In genomic region chr22:37032535-37033460, GRCh38 we compare ENCODE assay signal across 8 cellular contexts. TPM values are rescaled to one million over a fixed set of nuclear protein-coding genes. Genes with fewer than 3 reads are reported as not detected.
DNase-seq lines count a peak whose midpoint lies in the region; ATAC-seq and TF ChIP-seq lines count a peak whose summit lies in the region.

No MANE protein-coding gene starts in this region.

- H3K27me3 ChIP-seq in GM23338 (ENCODE audit: insufficient read depth), result no peaks in the 10 kb centered on the region
- no peaks in the 10 kb centered on the region for H3K27me3 ChIP-seq in Panc1 (ENCODE audit: control insufficient read depth, insufficient read depth, low read length)
- no peaks in the 10 kb centered on the region for H3K27me3 ChIP-seq in prostate gland (replicated peaks; ENCODE audit: insufficient read depth)
- peaks cover 0 to 34% (median 2%) of the 10 kb centered on the region in 4 donors for H3K27me3 ChIP-seq in esophagus muscularis mucosa

- H3K9me2 ChIP-seq in GM23338 (ENCODE audit: insufficient read depth), result no peaks in the 10 kb centered on the region

- H3K9me3 ChIP-seq in Panc1 (ENCODE audit: control insufficient read depth, insufficient read depth, low read depth, low read length) (no peaks in the 10 kb centered on the region), prostate gland (no peaks in the 10 kb centered on the region), esophagus muscularis mucosa (no peaks in the 10 kb centered on the region)

- H2AFZ ChIP-seq in GM23338, result no peak overlapping the region

- 0 out of 2 replicates have a peak, but pooled peaks cover 7% of the 10 kb centered on the region for H3F3A ChIP-seq in GM23338 (replicated peaks; ENCODE audit: low read depth)

- TF ChIP-seq POLR2A in prostate gland (IDR thresholded peaks at IDR 0.05) (no peak), esophagus muscularis mucosa (IDR thresholded peaks at IDR 0.05; ENCODE audit: low read depth) (no peak)

- H3K27ac ChIP-seq in GM23338 (ENCODE audit: low read depth) (no peak overlapping the region), Panc1 (ENCODE audit: low read length) (no peak overlapping the region), prostate gland (peak overlapping the region in 1 of 2 donors; percentile 64), esophagus muscularis mucosa (replicated peaks in 1 of 4) (no peak overlapping the region)

- POLR2A ChIA-PET in Panc1 (lab: Charles Lee), result no interaction called here

- peaks cover 36% of the 10 kb centered on the region for H3K4me1 Mint-ChIP-seq in GM23338

- H3K4me2 ChIP-seq in GM23338, result no peak overlapping the region

- H3K4me1 ChIP-seq in GM23338 (ENCODE audit: insufficient read depth) (peaks cover 14% of the 10 kb centered on the region; the same call in 1 of the 2 replicates), Panc1 (ENCODE audit: control insufficient read depth, insufficient read depth, low read length) (peaks cover 4% of the 10 kb centered on the region; the same call in 1 of the 2 replicates), prostate gland (replicated peaks) (no peaks in the 10 kb centered on the region), esophagus muscularis mucosa (no peaks in the 10 kb centered on the region)

- H4K20me1 ChIP-seq in GM23338 (replicated peaks; ENCODE audit: insufficient read depth), result peaks cover 1% of the 10 kb centered on the region

- TF ChIP-seq CTCF in GM23338 (conservative IDR thresholded peaks at IDR 0.05; ENCODE audit: low read depth in 2 of 2), result no peak
- TF ChIP-seq CTCF in Panc1 (IDR thresholded peaks at IDR 0.05), result no peak
- TF ChIP-seq CTCF in prostate gland (IDR thresholded peaks at IDR 0.05), result no peak
- no peak for TF ChIP-seq CTCF in esophagus muscularis mucosa (IDR thresholded peaks at IDR 0.05)

- intact Hi-C loops in Panc1 (cut with micrococcal nuclease; ENCODE audit: unreplicated experiment) (no loop called here), prostate gland (cut with DNase I) (no loop called here), esophagus muscularis mucosa (cut with DNase I) (no loop called here)

- no peak for TF ChIP-seq EP300 in esophagus muscularis mucosa (IDR thresholded peaks at IDR 0.05)

- peaks cover 11% of the 10 kb centered on the region for H3K27me3 Mint-ChIP-seq in GM23338 (ENCODE audit: insufficient read depth, low read depth, poor library complexity)

- ATAC-seq in GM23338 (peak; percentile 29; the same call in 2 of the 3 replicates), Panc1 (peak; percentile 40; the same call in 1 of the 2 replicates), HG03565 (IDR thresholded peaks at IDR 0.05; ENCODE audit: unreplicated experiment) (no peak), HG03354 (IDR thresholded peaks at IDR 0.05; ENCODE audit: poor library complexity, severe bottlenecking, unreplicated experiment) (no peak)

- in situ Hi-C loops in Panc1 (cut with HindIII; ENCODE audit: low pct_unique_long_range_greater_than_20kb, low sequenced_read_pairs), result no loop called here

- no peaks in the 10 kb centered on the region for H3K79me2 ChIP-seq in GM23338 (replicated peaks; ENCODE audit: insufficient read depth)

- no TSS peak for BruUV-seq in Panc1 (replicated peaks; lab: Mats Ljungman, UMichigan)

- peaks cover 9% of the 10 kb centered on the region; the same call in 2 of the 3 replicates for H3K36me3 Mint-ChIP-seq in GM23338 (ENCODE audit: low read depth)

- peaks cover under 1% of the 10 kb centered on the region; the same call in 1 of the 2 replicates for H3K36me3 ChIP-seq in GM23338 (ENCODE audit: insufficient read depth)
- no peaks in the 10 kb centered on the region for H3K36me3 ChIP-seq in Panc1 (ENCODE audit: control insufficient read depth, insufficient read depth, low read length)
- peaks cover 0 to 5% of the 10 kb centered on the region in 2 donors for H3K36me3 ChIP-seq in prostate gland
- H3K36me3 ChIP-seq in esophagus muscularis mucosa, result peaks cover 13 to 29% (median 17%) of the 10 kb centered on the region in 4 donors

- peak overlapping the region; percentile 32; the same call in 1 of the 2 replicates for H3K27ac Mint-ChIP-seq in GM23338

- CTCF ChIA-PET in Panc1 (lab: Charles Lee), result no interaction called here

- H3K4me3 Mint-ChIP-seq in GM23338, result no peak overlapping the region

- DNase-seq in GM23338 (ENCODE audit: low spot score) (peak; percentile 54), Panc1 (ENCODE audit: low read depth, low spot score) (no peak), fibroblast of the conjunctiva (ENCODE audit: low read depth) (peak; percentile 51), prostate gland (ENCODE audit: low spot score) (peak; percentile 76), inferior parietal cortex (ENCODE audit: extremely low spot score) (no peak), esophagus muscularis mucosa (ENCODE audit: extremely low spot score) (no peak)

- H3K4me3 ChIP-seq in GM23338, result no peak overlapping the region
- H3K4me3 ChIP-seq in Panc1 (ENCODE audit: low read depth in 2 of 2, low read length in 2 of 2), result no peak overlapping the region
- H3K4me3 ChIP-seq in prostate gland, result no peak overlapping the region
- H3K4me3 ChIP-seq in esophagus muscularis mucosa, result no peak overlapping the region

- WGBS in prostate gland, result 34% methylated on average over 18 of the region's 18 CpGs
- 62% methylated on average over 18 of the region's 18 CpGs for WGBS in esophagus muscularis mucosa

- no peaks in the 10 kb centered on the region for H3K9me3 Mint-ChIP-seq in GM23338

TF ChIP-seq in GM23338, 12 proteins besides CTCF, POLR2A, EP300 and RAD21 (continues in another document):
- TF ChIP-seq STAT1 (IDR thresholded peaks at IDR 0.05; ENCODE audit: unreplicated experiment) (no peak), NANOG (IDR thresholded peaks at IDR 0.05; ENCODE audit: borderline replicate concordance) (no peak), ZNF114 (CRISPR knock-in tag; IDR thresholded peaks at IDR 0.05) (no peak), POLR2AphosphoS5 (IDR thresholded peaks at IDR 0.05; ENCODE audit: low read depth) (no peak), CREB1 (CRISPR knock-in tag; IDR thresholded peaks at IDR 0.05; ENCODE audit: low read depth) (no peak), EZH2phosphoT487 (IDR thresholded peaks at IDR 0.05; ENCODE audit: unreplicated experiment) (no peak), ZNF331 (CRISPR knock-in tag; IDR thresholded peaks at IDR 0.05; ENCODE audit: low read depth) (no peak), REST (IDR thresholded peaks at IDR 0.05; ENCODE audit: unreplicated experiment) (no peak), JUNB (IDR thresholded peaks at IDR 0.05; ENCODE audit: unreplicated experiment) (no peak)

RNA-seq across cellular contexts. Expression of gene MPST, which starts 13.3 kb away (rescaled TPM):
- 121 and 158 TPM in 2 replicates for total RNA-seq in GM23338 (2014; rRNA removed; shearing (Covaris generic))
- polyA plus RNA-seq in GM23338 (2016; fragmentation: Nextera tagmentation; extraction: Ambion mirVana), result 85.5 and 86.2 TPM in 2 replicates
- 31.4 TPM for total RNA-seq in Panc1 (2021; ENCODE audit: unreplicated experiment)
- 52.1 TPM for polyA plus RNA-seq in Panc1 (2012; ENCODE audit: insufficient read length)
- 100 to 1,000 TPM; 136 to 192 TPM for total RNA-seq in prostate gland
- total RNA-seq in esophagus muscularis mucosa, result 100 to 1,000 TPM; 124 to 205 (median 169) TPM

RNA-seq across cellular contexts. Expression of gene TST, which starts 13.6 kb away (rescaled TPM):
- 32.4 and 32.7 TPM in 2 replicates for total RNA-seq in GM23338 (2014; rRNA removed; shearing (Covaris generic))
- polyA plus RNA-seq in GM23338 (2016; fragmentation: Nextera tagmentation; extraction: Ambion mirVana), result 14.6 and 16.3 TPM in 2 replicates
- total RNA-seq in Panc1 (2021; ENCODE audit: unreplicated experiment) (15.9 TPM), prostate gland (10 to 100 TPM; 38.1 to 58.1 TPM), esophagus muscularis mucosa (10 to 100 TPM; 27.0 to 44.8 (median 38.6) TPM)
- polyA plus RNA-seq in Panc1 (2012; ENCODE audit: insufficient read length), result 19.5 TPM

RNA-seq across cellular contexts. Expression of gene KCTD17, which starts 18.7 kb away (rescaled TPM):
- total RNA-seq in GM23338 (2014; rRNA removed; shearing (Covaris generic)), result 26.9 and 35.0 TPM in 2 replicates
- polyA plus RNA-seq in GM23338 (2016; fragmentation: Nextera tagmentation; extraction: Ambion mirVana), result 21.2 and 25.1 TPM in 2 replicates
- total RNA-seq in Panc1 (2021; ENCODE audit: unreplicated experiment), result 32.7 TPM
- 53.2 TPM for polyA plus RNA-seq in Panc1 (2012; ENCODE audit: insufficient read length)
- 10 to 100 TPM in 1 of 2 donors, 1 to 10 TPM in 1; 7.8 to 32.4 TPM for total RNA-seq in prostate gland
- total RNA-seq in esophagus muscularis mucosa, result 10 to 100 TPM; 17.9 to 35.8 (median 28.7) TPM

Comparison
In these comparisons a context has a peak if more than half of its experiments do, and no peak if none do; other contexts are left out.
1. ATAC-seq: peak in GM23338 (single experiment) and Panc1 (single experiment); none in HG03565 (single experiment) and HG03354 (single experiment).
2. DNase-seq: peak in GM23338 (single experiment), fibroblast of the conjunctiva (single experiment) and prostate gland (single experiment); none in Panc1 (single experiment), inferior parietal cortex (single experiment) and esophagus muscularis mucosa (single experiment).